15 cellular contexts compared by ENCODE assay signal in genomic region chr4:124433044-124433443, GRCh38.
"Had no signal": no experiment of that assay in that cellular context is flagged by ENCODE, and none has a peak within 500 bp of the region (broad histone marks: within the 10 kb centered on the region; RNA-seq: fewer than 3 reads in every experiment).

No MANE protein-coding gene starts in this region.

- H3K9me3 Mint-ChIP-seq: activated CD4-positive, alpha-beta T cell treated with anti-CD3 and anti-CD28 coated beads, Interleukin-2, amount 10 ng/mL, durations not matched to agents 24 days and 14 days; activated CD8-positive, alpha-beta T cell treated with anti-CD3 and anti-CD28 coated beads for 36 hours; activated T-cell treated with anti-CD3 and anti-CD28 coated beads, Interleukin-2, amount 50 U/mL, for 4 hours; T-helper 1 cell treated with Interleukin-12 subunit alpha and Interleukin-12 subunit beta and Interleukin-4 antibody, amounts not matched to agents 30 μg/mL and 1 μg/mL, for 36 hours had no signal

- H3K4me1 ChIP-seq: gastrocnemius medialis had no signal

- H3K27ac Mint-ChIP-seq: activated CD4-positive, alpha-beta T cell treated with anti-CD3 and anti-CD28 coated beads, Interleukin-2, amount 10 ng/mL, durations not matched to agents 24 days and 14 days; activated CD8-positive, alpha-beta T cell treated with anti-CD3 and anti-CD28 coated beads for 36 hours; activated naive CD4-positive, alpha-beta T cell treated with anti-CD3 and anti-CD28 coated beads, Interleukin-2, amount 50 U/mL, for 72 hours; natural killer cell treated with Interleukin-12 subunit alpha and Interleukin-12 subunit beta and Interleukin-15 and Interleukin-18, amount 100 ng/mL, for 72 hours; stimulated activated naive B cell treated with anti-CD40 and anti-IgM and Interleukin-4, amounts not matched to agents 10 μg/mL and 1 μg/mL and 100 μg/mL, for 72 hours; T-helper 1 cell treated with Interleukin-12 subunit alpha and Interleukin-12 subunit beta and Interleukin-4 antibody, amounts not matched to agents 30 μg/mL and 1 μg/mL, for 36 hours had no signal

- H3K27ac ChIP-seq: gastrocnemius medialis, neutrophil, spleen, upper lobe of right lung had no signal

- H3K27me3 ChIP-seq: gastrocnemius medialis, neutrophil, sigmoid colon, spleen, upper lobe of right lung had no signal

- H3K4me3 Mint-ChIP-seq: activated CD4-positive, alpha-beta T cell treated with anti-CD3 and anti-CD28 coated beads, Interleukin-2, amount 10 ng/mL, durations not matched to agents 24 days and 14 days; activated CD8-positive, alpha-beta T cell treated with anti-CD3 and anti-CD28 coated beads for 36 hours; activated T-cell treated with anti-CD3 and anti-CD28 coated beads, Interleukin-2, amount 50 U/mL, for 4 hours; natural killer cell treated with Interleukin-12 subunit alpha and Interleukin-12 subunit beta and Interleukin-15 and Interleukin-18, amount 100 ng/mL, for 72 hours; stimulated activated naive B cell treated with anti-CD40 and anti-IgM and Interleukin-4, amounts not matched to agents 10 μg/mL and 1 μg/mL and 100 μg/mL, for 72 hours; T-helper 1 cell treated with Interleukin-12 subunit alpha and Interleukin-12 subunit beta and Interleukin-4 antibody, amounts not matched to agents 30 μg/mL and 1 μg/mL, for 36 hours had no signal

- ATAC-seq: activated CD8-positive, alpha-beta T cell treated with anti-CD3 and anti-CD28 coated beads for 36 hours; activated naive CD4-positive, alpha-beta T cell treated with anti-CD3 and anti-CD28 coated beads, Interleukin-2, amount 50 U/mL, for 72 hours; activated T-cell treated with anti-CD3 and anti-CD28 coated beads, Interleukin-2, amount 50 U/mL, for 4 hours; gastrocnemius medialis; natural killer cell treated with Interleukin-12 subunit alpha and Interleukin-12 subunit beta and Interleukin-15 and Interleukin-18, amount 100 ng/mL, for 72 hours; upper lobe of right lung had no signal

- H3K36me3 Mint-ChIP-seq: activated naive CD4-positive, alpha-beta T cell treated with anti-CD3 and anti-CD28 coated beads, Interleukin-2, amount 50 U/mL, for 72 hours; natural killer cell treated with Interleukin-12 subunit alpha and Interleukin-12 subunit beta and Interleukin-15 and Interleukin-18, amount 100 ng/mL, for 72 hours; stimulated activated naive B cell treated with anti-CD40 and anti-IgM and Interleukin-4, amounts not matched to agents 10 μg/mL and 1 μg/mL and 100 μg/mL, for 72 hours had no signal

- DNase-seq: activated CD4-positive, alpha-beta T cell treated with anti-CD3 and anti-CD28 coated beads, Interleukin-2, amount 10 ng/mL, durations not matched to agents 24 days and 14 days; activated CD8-positive, alpha-beta T cell treated with anti-CD3 and anti-CD28 coated beads for 36 hours; activated effector memory CD4-positive, alpha-beta T cell treated with anti-CD3 and anti-CD28 coated beads, Interleukin-2, amount 50 U/mL, for 16 hours; activated T-cell treated with anti-CD3 and anti-CD28 coated beads, Interleukin-2, amount 50 U/mL, for 4 hours; gastrocnemius medialis; head of caudate nucleus; sigmoid colon; spleen; stimulated activated naive B cell treated with anti-CD40 and anti-IgM and Interleukin-4, amounts not matched to agents 10 μg/mL and 1 μg/mL and 100 μg/mL, for 72 hours; upper lobe of right lung had no signal

- H3K4me3 ChIP-seq: gastrocnemius medialis, sigmoid colon, spleen, thoracic aorta, upper lobe of right lung had no signal

- H3K4me1 Mint-ChIP-seq: activated CD4-positive, alpha-beta T cell treated with anti-CD3 and anti-CD28 coated beads, Interleukin-2, amount 10 ng/mL, durations not matched to agents 24 days and 14 days had no signal

- H3K27me3 Mint-ChIP-seq: activated CD4-positive, alpha-beta T cell treated with anti-CD3 and anti-CD28 coated beads, Interleukin-2, amount 10 ng/mL, durations not matched to agents 24 days and 14 days; activated CD8-positive, alpha-beta T cell treated with anti-CD3 and anti-CD28 coated beads for 36 hours; natural killer cell treated with Interleukin-12 subunit alpha and Interleukin-12 subunit beta and Interleukin-15 and Interleukin-18, amount 100 ng/mL, for 72 hours; stimulated activated naive B cell treated with anti-CD40 and anti-IgM and Interleukin-4, amounts not matched to agents 10 μg/mL and 1 μg/mL and 100 μg/mL, for 72 hours had no signal

- H3K36me3 ChIP-seq: gastrocnemius medialis, neutrophil, sigmoid colon, spleen, thoracic aorta, upper lobe of right lung had no signal

- H3K9me3 ChIP-seq: gastrocnemius medialis, neutrophil, sigmoid colon, spleen, thoracic aorta, upper lobe of right lung had no signal
